29 cellular contexts compared by ENCODE assay signal in the genomic region with DNA sequence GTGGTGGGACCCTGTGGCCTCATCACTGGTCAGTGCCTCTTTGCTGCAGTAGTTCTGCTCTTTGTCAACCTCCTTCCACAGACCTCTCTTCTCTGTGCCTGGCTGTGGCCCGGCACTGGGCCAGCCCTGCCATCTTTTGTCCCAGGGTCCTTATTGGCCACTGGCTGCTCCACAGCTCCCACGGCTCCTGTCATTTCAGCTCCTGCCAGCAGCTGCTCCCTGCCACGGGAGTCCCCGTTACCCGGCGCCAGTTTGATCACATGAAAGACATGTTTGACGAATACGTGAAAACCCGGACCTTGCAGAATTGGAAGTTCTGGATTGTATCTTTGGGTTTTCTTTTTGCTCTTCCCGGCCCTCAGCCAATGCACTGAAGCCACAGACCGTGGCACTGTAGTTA. TPM values are rescaled to one million over a fixed set of nuclear protein-coding genes. Genes with fewer than 3 reads are reported as not detected.
A peak's percentile ranks its signal among the peaks of the same experiment; 100 is the strongest.
DNase-seq lines count a peak whose midpoint lies in the region; ATAC-seq, FAIRE-seq and TF ChIP-seq lines count a peak whose summit lies in the region.
"Had no signal": no experiment of that assay in that cellular context is flagged by ENCODE, and none has a peak within 500 bp of the region (broad histone marks: within the 10 kb centered on the region; RNA-seq: fewer than 3 reads in every experiment).

No MANE protein-coding gene starts in this region.

- no peaks in the 10 kb centered on the region for H3K9me3 ChIP-seq in K562 (replicated peaks; ENCODE audit: control insufficient read depth, insufficient read depth, low read depth, low read length)
- H3K9me3 ChIP-seq in thyroid gland, result no peaks in the 10 kb centered on the region
- H3K9me3 ChIP-seq: A549, Caco-2 had no signal

- POLR2A ChIA-PET in K562 (lab: Yijun Ruan, JAX), result interaction anchor here (0.6 to 1.6 kb wide), 6 partner anchors 9 to 335 kb away, joined by 3 to 7 read pairs (median 3); a partner anchor contains a TSS

- no TSS peak for BruUV-seq in K562 (replicated peaks; lab: Mats Ljungman, UMichigan)

- no peak for TF ChIP-seq EP300 in K562 (IDR thresholded peaks at IDR 0.05; ENCODE audit: low read length)

- intact Hi-C loops in K562 (cut with micrococcal nuclease), result no loop called here
- intact Hi-C loops in thyroid gland (cut with DNase I), result no loop called here

- no peak overlapping the region for H3K4me2 ChIP-seq in K562 (ENCODE audit: insufficient read depth, low read length)
- H3K4me2 ChIP-seq: A549, PC-9 had no signal

- DNase-seq in DMS79 (lab: John Stamatoyannopoulos, UW), result peak; percentile 12
- DNase-seq in K562 (ENCODE audit: extremely low read depth in 1 of 4, low spot score in 3 of 4), result no peak
- DNase-seq in islet precursor cell, result peak; percentile 52
- DNase-seq in thyroid gland, result peak; percentile 30 to 57
- no peak for DNase-seq in activated gamma-delta T cell treated with Interleukin-2 at 50 U/mL for 16 hours
- DNase-seq in NCI-H345 treated with DMSO at 0.1 percent for 48 hours (lab: John Stamatoyannopoulos, UW; ENCODE audit: unreplicated experiment), result no peak
- DNase-seq: AML-193; Caco-2; CD8-positive, alpha-beta T cell; DND-41; H7; Kasumi-1; MV-4-11; NCI-H1105; NCI-H1436 treated with DMSO at 0.1 percent for 48 hours; NCI-H2171 treated with DMSO at 0.1 percent for 48 hours; NCI-H524; NCI-H774; NK-92 treated with Interleukin-12 subunit alpha and Interleukin-12 subunit beta, amount 100 ng/mL, for 24 hours; PC-9; Right ventricle myocardium superior had no signal

- no peak for ATAC-seq in K562
- no peak for ATAC-seq in GM21381 (IDR thresholded peaks at IDR 0.05; ENCODE audit: unreplicated experiment)
- ATAC-seq: CD8-positive, alpha-beta T cell had no signal

- in situ Hi-C loops in K562 (cut with MboI), result no loop called here

- H3K9me1 ChIP-seq in K562 (ENCODE audit: control insufficient read depth, insufficient read depth, low read length), result no peaks in the 10 kb centered on the region

- no peaks in the 10 kb centered on the region for H3K27me3 ChIP-seq in K562 (ENCODE audit: control insufficient read depth in 2 of 2, insufficient read depth in 2 of 2, low read length in 2 of 2)
- no peaks in the 10 kb centered on the region for H3K27me3 ChIP-seq in thyroid gland

- H2AFZ ChIP-seq in K562 (ENCODE audit: low read depth, low read length), result no peak overlapping the region
- H2AFZ ChIP-seq: PC-9 had no signal

- no peak for FAIRE-seq in K562 (lab: Jason Lieb, UNC)
- FAIRE-seq: A549, GM19239, HepG2 had no signal

- H4K20me1 ChIP-seq in K562 (replicated peaks; ENCODE audit: control insufficient read depth, insufficient read depth, low read length), result peaks cover 13% of the 10 kb centered on the region

- H3K79me2 ChIP-seq in K562 (ENCODE audit: control insufficient read depth, insufficient read depth, low read length), result no peaks in the 10 kb centered on the region

- WGBS in K562 (ENCODE audit: insufficient coverage, low coverage, missing lambda C conversion rate), result 93% methylated on average over 11 of the region's 11 CpGs
- 45 to 52% methylated on average over 11 of the region's 11 CpGs for WGBS in thyroid gland, 2 donors

- no peak for TF ChIP-seq CTCF in K562 (IDR thresholded peaks at IDR 0.05 in 2 of 3, conservative IDR thresholded peaks at IDR 0.05 in 1 of 3; ENCODE audit: insufficient read depth in 2 of 3, low read depth in 1 of 3, low read length in 3 of 3)
- no peak for TF ChIP-seq CTCF in thyroid gland (IDR thresholded peaks at IDR 0.05)

- H3K9ac ChIP-seq in K562 (ENCODE audit: insufficient read depth in 1 of 2, low read depth in 2 of 2, low read length in 2 of 2), result peak overlapping the region in 1 of 2 experiments; percentile 14; a peak in 1 of 4 replicates

- no peak for TF ChIP-seq RAD21 in K562 (CRISPR knock-in tag; conservative IDR thresholded peaks at IDR 0.05 in 1 of 2, IDR thresholded peaks at IDR 0.05 in 1 of 2)

- no peak overlapping the region for H3K4me3 ChIP-seq in K562
- H3K4me3 ChIP-seq in thyroid gland (replicated peaks in 1 of 3), result no peak overlapping the region
- H3K4me3 ChIP-seq: A549, PC-9 had no signal

- H3K27ac ChIP-seq in K562 (ENCODE audit: extremely low read depth, low read depth, low read length) (no peak overlapping the region), thyroid gland (peak overlapping the region; percentile 9 to 27 (median 15))
- H3K27ac ChIP-seq: A549, PC-9 had no signal

- CTCF ChIA-PET in K562 (lab: Yijun Ruan, JAX; ENCODE audit: low intra/inter-chr PET ratio), result no interaction called here

- H3K4me1 ChIP-seq in K562 (replicated peaks in 1 of 2; ENCODE audit: control insufficient read depth in 2 of 2, insufficient read depth in 2 of 2, low read length in 2 of 2) (peaks cover 0 to 22% of the 10 kb centered on the region in 2 experiments; a peak in 1 of 5 replicates), thyroid gland (peaks cover 14 to 19% of the 10 kb centered on the region in 2 donors)
- H3K4me1 ChIP-seq: A549, Caco-2 had no signal

- TF ChIP-seq POLR2A in K562 (conservative IDR thresholded peaks at IDR 0.05) (no peak), thyroid gland (IDR thresholded peaks at IDR 0.05) (no peak)

- H3K36me3 ChIP-seq in K562 (ENCODE audit: control insufficient read depth, insufficient read depth, low read length) (peaks cover 88% of the 10 kb centered on the region), thyroid gland (peaks cover 50% of the 10 kb centered on the region in 2 donors)

TF ChIP-seq in K562, 482 proteins besides CTCF, POLR2A, EP300 and RAD21:
- TF ChIP-seq CCNT2 (IDR thresholded peaks at IDR 0.05; ENCODE audit: borderline replicate concordance, extremely low read depth, insufficient read length, low read depth, low read length), result peak; percentile 5
- TF ChIP-seq TFAM (CRISPR knock-in tag; conservative IDR thresholded peaks at IDR 0.05), result no peak

RNA-seq across cellular contexts. Expression of a gene that starts 35.4 kb away (rescaled TPM):
- total RNA-seq in K562 (2011; cell fraction: chromatin; rRNA removed; ENCODE audit: low replicate concordance), result not detected in 2 replicates
- total RNA-seq in K562 (2011; cell fraction: nucleolus; rRNA removed), result not detected in 2 replicates
- total RNA-seq in K562 (2011; cell fraction: nucleoplasm; rRNA removed), result not detected in 2 replicates
- total RNA-seq in K562 (2014; rRNA removed), result not detected in 2 replicates
- not detected in 2 replicates for total RNA-seq in K562 (2014; rRNA removed; fragmentation: Illumina TruSeq; extraction: Trizol)
- total RNA-seq in K562 (2015; rRNA removed; fragmentation: Illumina TruSeq; extraction: Trizol), result not detected in 2 replicates
- total RNA-seq in K562 (2021), result not detected in 2 replicates
- polyA plus RNA-seq in K562 (2011; rRNA removed), result not detected in 2 replicates
- not detected in 2 replicates for polyA plus RNA-seq in K562 (2011; cell fraction: cytosol; rRNA removed)
- polyA plus RNA-seq in K562 (2011; cell fraction: nucleus; rRNA removed), result not detected in 2 replicates
- not detected in 2 replicates for polyA plus RNA-seq in K562 (2012)
- not detected in 2 replicates for polyA plus RNA-seq in K562 (2014; fragmentation: Illumina TruSeq; extraction: Trizol)
- not detected for polyA plus RNA-seq in K562 (2014; fragmentation: Nextera tagmentation; extraction: Ambion mirVana)
- not detected in 2 replicates for polyA plus RNA-seq in K562 (2014; rRNA removed)
- not detected in 2 replicates for polyA minus RNA-seq in K562 (2011; rRNA and poly(A)+ RNA removed)
- not detected in 2 replicates for polyA minus RNA-seq in K562 (2011; cell fraction: cytosol; rRNA and poly(A)+ RNA removed)
- polyA minus RNA-seq in K562 (2011; cell fraction: nucleus; rRNA and poly(A)+ RNA removed), result not detected in 2 replicates
- total RNA-seq in thyroid gland, result not detected
- total RNA-seq: Caco-2; CD8-positive, alpha-beta T cell; H7; HepG2; HT1080; M059J; PC-9; Right ventricle myocardium superior; RPMI7951; SK-MEL-5 had no signal
- polyA plus RNA-seq: A549, HepG2 had no signal

RNA-seq across cellular contexts. Expression of a gene that starts 44.3 kb away (rescaled TPM):
- total RNA-seq in K562 (2011; cell fraction: chromatin; rRNA removed; ENCODE audit: low replicate concordance), result not detected in 2 replicates
- not detected in 2 replicates for total RNA-seq in K562 (2011; cell fraction: nucleolus; rRNA removed)
- total RNA-seq in K562 (2011; cell fraction: nucleoplasm; rRNA removed), result 0.81 TPM in 1 of 2 replicates, not detected in the other
- total RNA-seq in K562 (2014; rRNA removed) (0.12 TPM in 1 of 2 replicates, not detected in the other), K562 (2014; rRNA removed; fragmentation: Illumina TruSeq; extraction: Trizol) (not detected in 2 replicates), K562 (2015; rRNA removed; fragmentation: Illumina TruSeq; extraction: Trizol) (not detected in 2 replicates), K562 (2021) (not detected in 2 replicates), thyroid gland (10 to 100 TPM in 1 of 4 donors, 1 to 10 TPM in 3; 2.7 to 11.4 (median 5.3) TPM)
- polyA plus RNA-seq in K562 (2011; rRNA removed) (0.16 TPM in 1 of 2 replicates, not detected in the other), K562 (2014; fragmentation: Illumina TruSeq; extraction: Trizol) (not detected in 2 replicates), K562 (2014; fragmentation: Nextera tagmentation; extraction: Ambion mirVana) (not detected), K562 (2014; rRNA removed) (0.19 and 0.84 TPM in 2 replicates)
- polyA plus RNA-seq in K562 (2011; cell fraction: cytosol; rRNA removed), result 0.03 TPM in 1 of 2 replicates, not detected in the other
- not detected in 2 replicates for polyA plus RNA-seq in K562 (2011; cell fraction: nucleus; rRNA removed)
- 0.07 and 0.14 TPM in 2 replicates for polyA plus RNA-seq in K562 (2012)
- 0.11 and 0.12 TPM in 2 replicates for polyA minus RNA-seq in K562 (2011; rRNA and poly(A)+ RNA removed)
- not detected in 2 replicates for polyA minus RNA-seq in K562 (2011; cell fraction: cytosol; rRNA and poly(A)+ RNA removed)
- not detected in 2 replicates for polyA minus RNA-seq in K562 (2011; cell fraction: nucleus; rRNA and poly(A)+ RNA removed)
- total RNA-seq: H7, HepG2, HT1080, M059J, SK-MEL-5 had no signal
- polyA plus RNA-seq: HepG2 had no signal

Comparison
In these comparisons a context has a peak if more than half of its experiments do, and no peak if none do; other contexts are left out.
1. DNase-seq: peak in DMS79 (single experiment), islet precursor cell (single experiment) and thyroid gland (2 of 2); none in K562 (0 of 4), activated gamma-delta T cell treated with Interleukin-2 at 50 U/mL for 16 hours (single experiment) and NCI-H345 treated with DMSO at 0.1 percent for 48 hours (single experiment).